ENCODE assay signal across 17 cellular contexts in the genomic region with DNA sequence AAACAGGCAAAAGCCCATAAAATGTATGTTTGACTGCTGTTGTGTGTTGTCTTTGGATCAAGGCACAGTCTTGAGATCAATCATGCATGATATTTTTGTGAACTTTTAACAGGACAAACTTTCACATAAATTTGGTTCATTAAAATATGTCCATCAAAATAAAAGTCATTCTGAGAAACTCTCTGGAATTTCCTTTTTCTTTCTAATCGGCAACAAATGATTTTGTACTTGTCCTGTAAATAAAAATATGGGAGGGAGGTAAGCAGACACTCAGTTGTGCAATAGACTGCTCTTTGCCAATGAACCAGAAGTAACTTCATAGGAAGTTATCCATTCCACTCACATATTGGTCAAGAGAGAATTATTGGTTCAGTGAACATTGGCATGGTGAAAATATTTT.
DNase-seq lines count a peak whose midpoint lies in the region; TF ChIP-seq lines count a peak whose summit lies in the region.
"Had no signal": no experiment of that assay in that cellular context is flagged by ENCODE, and none has a peak within 500 bp of the region (broad histone marks: within the 10 kb centered on the region; RNA-seq: fewer than 3 reads in every experiment).

No MANE protein-coding gene starts in this region.

- TF ChIP-seq CTCF in MCF 10A (IDR thresholded peaks at IDR 0.05; ENCODE audit: unreplicated experiment) (no peak), mammary epithelial cell (conservative IDR thresholded peaks at IDR 0.05 in 1 of 2, IDR thresholded peaks at IDR 0.05 in 1 of 2; ENCODE audit: extremely low read depth in 1 of 2, insufficient read depth in 1 of 2, low read depth in 1 of 2, low read length in 2 of 2) (no peak), tibial artery (IDR thresholded peaks at IDR 0.05) (no peak), adrenal gland (IDR thresholded peaks at IDR 0.05) (no peak)

- 96% methylated on average over 1 of the region's 1 CpG for WGBS in mammary epithelial cell (ENCODE audit: low coverage, missing lambda C conversion rate)
- WGBS in adrenal gland, 4 donors, result 36 to 55% (median 45%) methylated on average over 1 of the region's 1 CpG

- CTCF ChIA-PET in MCF 10A (lab: Yijun Ruan, JAX) (no interaction called here), mammary epithelial cell (lab: Charles Lee; ENCODE audit: low non-redundant PET) (no interaction called here)

- H3K27me3 ChIP-seq in mammary epithelial cell (ENCODE audit: insufficient read depth, low read length) (no peaks in the 10 kb centered on the region), tibial artery (no peaks in the 10 kb centered on the region), adrenal gland (no peaks in the 10 kb centered on the region)
- H3K27me3 ChIP-seq: hepatocyte, pancreas, spleen, upper lobe of left lung had no signal

- no peak overlapping the region for H3K27ac Mint-ChIP-seq in MCF 10A (ENCODE audit: low read depth, unreplicated experiment)
- H3K27ac Mint-ChIP-seq: activated CD8-positive, alpha-beta T cell treated with anti-CD3 and anti-CD28 coated beads for 36 hours; T-cell had no signal

- no peaks in the 10 kb centered on the region for H3K27me3 Mint-ChIP-seq in MCF 10A (ENCODE audit: insufficient read depth, unreplicated experiment)

- H3K4me3 ChIP-seq in mammary epithelial cell (replicated peaks in 1 of 3; ENCODE audit: insufficient read depth in 1 of 3, low read depth in 2 of 3, low read length in 3 of 3), result no peak overlapping the region
- no peak overlapping the region for H3K4me3 ChIP-seq in tibial artery
- H3K4me3 ChIP-seq in adrenal gland, result no peak overlapping the region
- H3K4me3 ChIP-seq: hepatocyte, pancreas, spleen, upper lobe of left lung had no signal

- no peak overlapping the region for H3K9ac ChIP-seq in mammary epithelial cell (ENCODE audit: insufficient read depth, low read length)

- no peaks in the 10 kb centered on the region for H3K36me3 Mint-ChIP-seq in MCF 10A (ENCODE audit: insufficient read depth, unreplicated experiment)
- H3K36me3 Mint-ChIP-seq: T-cell had no signal

- H2AFZ ChIP-seq in mammary epithelial cell (ENCODE audit: low read depth, low read length), result no peak overlapping the region
- H2AFZ ChIP-seq: hepatocyte had no signal

- H3K9me3 Mint-ChIP-seq in MCF 10A (ENCODE audit: unreplicated experiment), result no peaks in the 10 kb centered on the region

- dilution Hi-C loops in mammary epithelial cell (cut with HindIII; ENCODE audit: low sequenced_read_pairs), result no loop called here

- H3K4me1 ChIP-seq in mammary epithelial cell (ENCODE audit: insufficient read depth, low read length), result peaks cover 7% of the 10 kb centered on the region
- H3K4me1 ChIP-seq in tibial artery, result peaks cover 0 to 49% (median 16%) of the 10 kb centered on the region in 4 donors
- H3K4me1 ChIP-seq in adrenal gland (replicated peaks in 1 of 2), result no peaks in the 10 kb centered on the region
- H3K4me1 ChIP-seq: pancreas had no signal

- POLR2A ChIA-PET in MCF 10A (lab: Yijun Ruan, JAX), result interaction anchor here (2.1 kb wide), 1 partner anchor 11 kb away, joined by 6 read pairs; no protein-coding TSS in a partner anchor

- peaks cover 15% of the 10 kb centered on the region for H3K4me1 Mint-ChIP-seq in MCF 10A (ENCODE audit: insufficient read depth, unreplicated experiment)
- H3K4me1 Mint-ChIP-seq: T-cell had no signal

- no peak overlapping the region for H3K4me3 Mint-ChIP-seq in MCF 10A (ENCODE audit: unreplicated experiment)
- H3K4me3 Mint-ChIP-seq: activated CD8-positive, alpha-beta T cell treated with anti-CD3 and anti-CD28 coated beads for 36 hours; T-cell had no signal

- H3K27ac ChIP-seq in mammary epithelial cell (ENCODE audit: insufficient read depth, low read depth, low read length), result no peak overlapping the region
- peak overlapping the region; percentile 50 to 53 for H3K27ac ChIP-seq in tibial artery
- H3K27ac ChIP-seq in adrenal gland, result peak overlapping the region in 1 of 5 donors; percentile 86
- H3K27ac ChIP-seq: 22Rv1, epithelial cell of prostate, hepatocyte, pancreas, upper lobe of left lung had no signal

- intact Hi-C loops in MCF 10A (cut with micrococcal nuclease), result loop anchor here (5.0 kb wide), 1 partner anchor 117 kb away; no protein-coding TSS in a partner anchor
- intact Hi-C loops in mammary epithelial cell (cut with micrococcal nuclease), result loop anchor here (10.0 kb wide), 1 partner anchor 70 kb away; no protein-coding TSS in a partner anchor
- intact Hi-C loops in tibial artery (cut with DNase I; ENCODE audit: low total_unique reads), result loop anchor here (10.0 kb wide), 1 partner anchor 1160 kb away; a partner anchor contains a TSS
- intact Hi-C loops in adrenal gland (cut with DNase I), result no loop called here

- H3K36me3 ChIP-seq in mammary epithelial cell (ENCODE audit: insufficient read depth, low read length), result no peaks in the 10 kb centered on the region
- no peaks in the 10 kb centered on the region for H3K36me3 ChIP-seq in tibial artery
- H3K36me3 ChIP-seq in adrenal gland (replicated peaks in 1 of 2), result no peaks in the 10 kb centered on the region
- H3K36me3 ChIP-seq: pancreas, spleen, upper lobe of left lung had no signal

- H3K4me2 ChIP-seq in mammary epithelial cell (ENCODE audit: insufficient read depth, low read depth, low read length), result no peak overlapping the region
- H3K4me2 ChIP-seq: hepatocyte had no signal

- no peaks in the 10 kb centered on the region for H3K79me2 ChIP-seq in mammary epithelial cell (ENCODE audit: insufficient read depth, low read length)
- H3K79me2 ChIP-seq: hepatocyte had no signal

- no peak for TF ChIP-seq POLR2A in adrenal gland (IDR thresholded peaks at IDR 0.05)

- no TSS peak for BruUV-seq in MCF 10A (replicated peaks; lab: Mats Ljungman, UMichigan)
- BruUV-seq in mammary epithelial cell (replicated peaks; lab: Mats Ljungman, UMichigan), result no TSS peak

- peaks cover 3% of the 10 kb centered on the region for H3K9me3 ChIP-seq in mammary epithelial cell (replicated peaks; ENCODE audit: insufficient read depth, low read length)
- peaks cover 0 to 6% (median 0%) of the 10 kb centered on the region in 3 donors for H3K9me3 ChIP-seq in tibial artery
- no peaks in the 10 kb centered on the region for H3K9me3 ChIP-seq in adrenal gland (replicated peaks in 1 of 3)
- H3K9me3 ChIP-seq: pancreas, upper lobe of left lung had no signal

- DNase-seq in MCF 10A (ENCODE audit: unreplicated experiment) (peak; percentile 64), mammary epithelial cell (no peak), dedifferentiated amniotic fluid mesenchymal stem cell (ENCODE audit: extremely low spot score) (peak; percentile 63), kidney glomerular epithelial cell (lab: John Stamatoyannopoulos, UW) (peak; percentile 71), tibial artery (no peak), DMS79 treated with DMSO at 0.1 percent for 48 hours (lab: John Stamatoyannopoulos, UW) (no peak), GM19240 (ENCODE audit: insufficient read length, low spot score) (no peak), adrenal gland (no peak)
- DNase-seq: activated CD8-positive, alpha-beta T cell treated with anti-CD3 and anti-CD28 coated beads for 36 hours; left colon; pancreas; spleen; T-cell; upper lobe of left lung had no signal

- in situ Hi-C loops in mammary epithelial cell (cut with MboI; ENCODE audit: low sequenced_read_pairs in 2 of 2), result no loop called here

- no peaks in the 10 kb centered on the region for H4K20me1 ChIP-seq in mammary epithelial cell (ENCODE audit: insufficient read depth, low read length)

Comparison
In these comparisons a context has a peak if more than half of its experiments do, and no peak if none do; other contexts are left out.
1. DNase-seq: peak in MCF 10A (single experiment), dedifferentiated amniotic fluid mesenchymal stem cell (single experiment) and kidney glomerular epithelial cell (single experiment); none in mammary epithelial cell (single experiment), tibial artery (0 of 2), DMS79 treated with DMSO at 0.1 percent for 48 hours (single experiment), GM19240 (single experiment) and adrenal gland (0 of 7).
2. intact Hi-C loops: an anchor here in MCF 10A (5.0 kb wide), mammary epithelial cell (10.0 kb wide) and tibial artery (10.0 kb wide); none called in adrenal gland.